ENCODE assay signal across 27 cellular contexts in the genomic region with DNA sequence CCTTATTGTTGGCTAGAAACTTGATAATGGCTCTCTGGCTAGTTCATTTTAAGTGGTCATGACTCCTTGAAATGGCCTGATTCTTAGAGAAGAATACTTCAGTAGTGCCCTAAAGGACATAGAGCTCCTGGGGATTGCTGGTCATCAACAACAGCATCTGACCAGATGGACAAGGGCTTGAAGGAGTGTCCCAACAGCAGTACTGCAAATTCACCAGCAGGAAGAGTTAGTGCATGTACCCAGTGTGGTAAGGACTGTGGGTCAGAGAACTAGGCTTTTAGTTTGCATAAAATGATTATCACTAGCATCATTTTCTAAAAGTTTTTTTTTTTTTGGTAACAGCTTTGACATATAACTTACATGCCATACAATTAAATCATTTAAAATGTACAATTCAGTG. TPM values are rescaled to one million over a fixed set of nuclear protein-coding genes. Genes with fewer than 3 reads are reported as not detected.
DNase-seq lines count a peak whose midpoint lies in the region; ATAC-seq, FAIRE-seq and TF ChIP-seq lines count a peak whose summit lies in the region.
"Had no signal": no experiment of that assay in that cellular context is flagged by ENCODE, and none has a peak within 500 bp of the region (broad histone marks: within the 10 kb centered on the region; RNA-seq: fewer than 3 reads in every experiment).

No MANE protein-coding gene starts in this region.

- H3K79me1 ChIP-seq in H1 (ENCODE audit: low read depth, low read length) = no peaks in the 10 kb centered on the region

- H3K9me3 Mint-ChIP-seq in GM23338 = no peaks in the 10 kb centered on the region
- H3K9me3 Mint-ChIP-seq in activated CD8-positive, alpha-beta T cell treated with anti-CD3 and anti-CD28 coated beads, Interleukin-2, amount 10 ng/mL, durations not matched to agents 7 days and 5 days (ENCODE audit: insufficient read depth) = no peaks in the 10 kb centered on the region
- H3K9me3 Mint-ChIP-seq: brain; T-helper 2 cell treated with Interferon-gamma antibody and Interleukin-4, amounts not matched to agents 5 μg/mL and 100 μg/mL, for 36 hours had no signal

- ATAC-seq in GM23338 (peak; percentile 92), Panc1 (peak; percentile 83), heart left ventricle (no peak), HG02938 (IDR thresholded peaks at IDR 0.05; ENCODE audit: unreplicated experiment) (no peak)
- ATAC-seq in activated CD8-positive, alpha-beta T cell treated with anti-CD3 and anti-CD28 coated beads, Interleukin-2, amount 10 ng/mL, durations not matched to agents 7 days and 5 days = no peak
- ATAC-seq: psoas muscle, upper lobe of right lung had no signal

- peak in 1 of 2 experiments; percentile 44; a peak in 3 of 4 replicates for TF ChIP-seq CTCF in GM23338 (conservative IDR thresholded peaks at IDR 0.05; ENCODE audit: low read depth in 2 of 2)
- TF ChIP-seq CTCF in Panc1 (IDR thresholded peaks at IDR 0.05) = no peak
- TF ChIP-seq CTCF in H1 (IDR thresholded peaks at IDR 0.05; ENCODE audit: control extremely low read depth in 1 of 3, insufficient read depth in 1 of 3, low read depth in 1 of 3, low read length in 3 of 3) = peak in 2 of 3 experiments; percentile 29 to 58; a peak in 1 of 4 replicates
- peak; percentile 5 for TF ChIP-seq CTCF in osteoblast (IDR thresholded peaks at IDR 0.05; ENCODE audit: extremely low read depth, low read depth, low read length)
- no peak for TF ChIP-seq CTCF in heart left ventricle (IDR thresholded peaks at IDR 0.05)

- H3K79me2 ChIP-seq in GM23338 (replicated peaks; ENCODE audit: insufficient read depth) (no peaks in the 10 kb centered on the region), H1 (ENCODE audit: control insufficient read depth in 1 of 2, insufficient read depth in 2 of 2, low read length in 2 of 2) (no peaks in the 10 kb centered on the region), osteoblast (ENCODE audit: insufficient read depth, low read length) (no peaks in the 10 kb centered on the region)

- H2BK120ac ChIP-seq in H1 (replicated peaks; ENCODE audit: low read depth, low read length) = no peak overlapping the region

- H3K23me2 ChIP-seq in H1 (ENCODE audit: low read depth, low read length) = no peaks in the 10 kb centered on the region

- no peaks in the 10 kb centered on the region for H3K36me3 Mint-ChIP-seq in GM23338 (ENCODE audit: low read depth)
- no peaks in the 10 kb centered on the region for H3K36me3 Mint-ChIP-seq in activated CD8-positive, alpha-beta T cell treated with anti-CD3 and anti-CD28 coated beads, Interleukin-2, amount 10 ng/mL, durations not matched to agents 7 days and 5 days (ENCODE audit: low read depth)
- H3K36me3 Mint-ChIP-seq: activated naive CD8-positive, alpha-beta T cell had no signal

- H4K91ac ChIP-seq in H1 (replicated peaks; ENCODE audit: insufficient read length, low read length) = no peak overlapping the region

- intact Hi-C loops in Panc1 (cut with micrococcal nuclease; ENCODE audit: unreplicated experiment) = no loop called here
- intact Hi-C loops in heart left ventricle (cut with DNase I) = no loop called here

- no peak overlapping the region for H2AFZ ChIP-seq in GM23338
- H2AFZ ChIP-seq in H1 (ENCODE audit: low read length) = no peak overlapping the region
- no peak overlapping the region for H2AFZ ChIP-seq in osteoblast (ENCODE audit: low read length)

- H3K36me3 ChIP-seq in GM23338 (ENCODE audit: insufficient read depth) (no peaks in the 10 kb centered on the region), Panc1 (ENCODE audit: control insufficient read depth, insufficient read depth, low read length) (no peaks in the 10 kb centered on the region), H1 (ENCODE audit: control insufficient read depth in 2 of 4, insufficient read depth in 4 of 4, low read length in 3 of 4) (no peaks in the 10 kb centered on the region), osteoblast (ENCODE audit: insufficient read depth, low read length) (no peaks in the 10 kb centered on the region), heart left ventricle (no peaks in the 10 kb centered on the region)
- H3K36me3 ChIP-seq: colonic mucosa, SJCRH30, stomach, upper lobe of right lung had no signal

- TF ChIP-seq EP300 in H1 (IDR thresholded peaks at IDR 0.05; ENCODE audit: borderline replicate concordance in 1 of 2, low read depth in 2 of 2, low read length in 2 of 2) = no peak

- H3K27me3 Mint-ChIP-seq in GM23338 (ENCODE audit: insufficient read depth, low read depth, poor library complexity) = no peaks in the 10 kb centered on the region
- no peaks in the 10 kb centered on the region for H3K27me3 Mint-ChIP-seq in activated CD8-positive, alpha-beta T cell treated with anti-CD3 and anti-CD28 coated beads, Interleukin-2, amount 10 ng/mL, durations not matched to agents 7 days and 5 days (ENCODE audit: low read depth)
- H3K27me3 Mint-ChIP-seq: brain had no signal

- no peak overlapping the region for H3K4me2 ChIP-seq in GM23338
- H3K4me2 ChIP-seq in H1 (ENCODE audit: insufficient read depth in 1 of 2, low read depth in 2 of 2, low read length in 2 of 2) = no peak overlapping the region
- H3K4me2 ChIP-seq in osteoblast (ENCODE audit: insufficient read depth, low read length) = no peak overlapping the region
- H3K4me2 ChIP-seq: smooth muscle cell had no signal

- BruUV-seq in Panc1 (replicated peaks; lab: Mats Ljungman, UMichigan) = no TSS peak

- H4K20me1 ChIP-seq in GM23338 (replicated peaks; ENCODE audit: insufficient read depth) = no peaks in the 10 kb centered on the region
- no peaks in the 10 kb centered on the region for H4K20me1 ChIP-seq in H1 (replicated peaks in 1 of 2; ENCODE audit: control insufficient read depth in 1 of 2, insufficient read depth in 2 of 2, low read length in 2 of 2)
- H4K20me1 ChIP-seq in osteoblast (ENCODE audit: insufficient read depth, low read length) = no peaks in the 10 kb centered on the region

- H3K4me3 Mint-ChIP-seq in GM23338 = no peak overlapping the region
- H3K4me3 Mint-ChIP-seq in activated CD8-positive, alpha-beta T cell treated with anti-CD3 and anti-CD28 coated beads, Interleukin-2, amount 10 ng/mL, durations not matched to agents 7 days and 5 days = no peak overlapping the region
- H3K4me3 Mint-ChIP-seq: activated naive CD8-positive, alpha-beta T cell; brain; T-helper 2 cell treated with Interferon-gamma antibody and Interleukin-4, amounts not matched to agents 5 μg/mL and 100 μg/mL, for 36 hours had no signal

- H3K56ac ChIP-seq in H1 (replicated peaks; ENCODE audit: insufficient read length, low read depth, low read length) = no peak overlapping the region

- no peak overlapping the region for H2BK15ac ChIP-seq in H1 (ENCODE audit: low read length)

- no peaks in the 10 kb centered on the region; the same call in 1 of the 2 replicates for H3K9me2 ChIP-seq in GM23338 (ENCODE audit: insufficient read depth)

- no peak overlapping the region for H4K5ac ChIP-seq in H1 (ENCODE audit: insufficient read length, low read depth, low read length)

- FAIRE-seq in H1 (lab: Jason Lieb, UNC) = peak; percentile 62
- FAIRE-seq: frontal cortex had no signal

- in situ Hi-C loops in Panc1 (cut with HindIII; ENCODE audit: low pct_unique_long_range_greater_than_20kb, low sequenced_read_pairs) = no loop called here

- TF ChIP-seq RAD21 in H1 (IDR thresholded peaks at IDR 0.05 in 1 of 2, conservative IDR thresholded peaks at IDR 0.05 in 1 of 2; ENCODE audit: low read depth in 2 of 2, low read length in 2 of 2) = peak in 1 of 2 experiments; percentile 14; a peak in 2 of 4 replicates

- no peak overlapping the region for H3K27ac Mint-ChIP-seq in GM23338
- H3K27ac Mint-ChIP-seq in activated CD8-positive, alpha-beta T cell treated with anti-CD3 and anti-CD28 coated beads, Interleukin-2, amount 10 ng/mL, durations not matched to agents 7 days and 5 days = no peak overlapping the region
- H3K27ac Mint-ChIP-seq: activated naive CD8-positive, alpha-beta T cell; brain; T-helper 2 cell treated with Interferon-gamma antibody and Interleukin-4, amounts not matched to agents 5 μg/mL and 100 μg/mL, for 36 hours had no signal

- no peak overlapping the region for H2AK5ac ChIP-seq in H1 (ENCODE audit: low read depth, low read length)

- no peak overlapping the region for H3K18ac ChIP-seq in H1 (ENCODE audit: extremely low read depth, low read length)

- H3K14ac ChIP-seq in H1 (ENCODE audit: insufficient read length) = no peak overlapping the region

- H3K9me3 ChIP-seq in Panc1 (ENCODE audit: control insufficient read depth, insufficient read depth, low read depth, low read length) = no peaks in the 10 kb centered on the region
- H3K9me3 ChIP-seq in H1 (ENCODE audit: insufficient read depth in 2 of 2, low read depth in 1 of 2, low read length in 1 of 2) = no peaks in the 10 kb centered on the region
- no peaks in the 10 kb centered on the region for H3K9me3 ChIP-seq in osteoblast (ENCODE audit: low read depth, low read length)
- no peaks in the 10 kb centered on the region for H3K9me3 ChIP-seq in heart left ventricle
- H3K9me3 ChIP-seq: colonic mucosa, psoas muscle, SJCRH30, stomach, upper lobe of right lung had no signal

- no peak for TF ChIP-seq POLR2A in H1 (IDR thresholded peaks at IDR 0.05; ENCODE audit: control extremely low read depth in 1 of 2, low read depth in 2 of 2, low read length in 2 of 2)
- no peak for TF ChIP-seq POLR2A in heart left ventricle (IDR thresholded peaks at IDR 0.05)

- no peak overlapping the region for H2BK20ac ChIP-seq in H1 (ENCODE audit: low read length)

- H3K4me1 Mint-ChIP-seq in GM23338 = 0 out of 3 replicates have a peak, but pooled peaks cover 2% of the 10 kb centered on the region
- H3K4me1 Mint-ChIP-seq in activated CD8-positive, alpha-beta T cell treated with anti-CD3 and anti-CD28 coated beads, Interleukin-2, amount 10 ng/mL, durations not matched to agents 7 days and 5 days (ENCODE audit: low read depth) = no peaks in the 10 kb centered on the region
- H3K4me1 Mint-ChIP-seq: brain had no signal

- no peak overlapping the region for H3K23ac ChIP-seq in H1 (ENCODE audit: insufficient read length)

- H2BK5ac ChIP-seq in H1 (ENCODE audit: low read depth, low read length) = no peak overlapping the region

- H3K27me3 ChIP-seq in GM23338 (ENCODE audit: insufficient read depth) (no peaks in the 10 kb centered on the region), Panc1 (ENCODE audit: control insufficient read depth, insufficient read depth, low read length) (no peaks in the 10 kb centered on the region), H1 (replicated peaks in 1 of 4; ENCODE audit: control insufficient read depth in 3 of 4, extremely low read depth in 1 of 4, insufficient read depth in 3 of 4, low read length in 3 of 4) (no peaks in the 10 kb centered on the region), osteoblast (ENCODE audit: insufficient read depth, low read length) (no peaks in the 10 kb centered on the region), heart left ventricle (no peaks in the 10 kb centered on the region)
- H3K27me3 ChIP-seq: colonic mucosa, SJCRH30, stomach, upper lobe of right lung had no signal

- no peaks in the 10 kb centered on the region for H3F3A ChIP-seq in GM23338 (replicated peaks; ENCODE audit: low read depth)

- no peak overlapping the region for H2BK12ac ChIP-seq in H1 (ENCODE audit: low read depth, low read length)

- H3K27ac ChIP-seq in GM23338 (ENCODE audit: low read depth) (no peak overlapping the region), Panc1 (ENCODE audit: low read length) (no peak overlapping the region), H1 (ENCODE audit: low read depth, low read length) (no peak overlapping the region), osteoblast (ENCODE audit: low read depth, low read length) (no peak overlapping the region), heart left ventricle (no peak overlapping the region)
- H3K27ac ChIP-seq: colonic mucosa, psoas muscle, SJCRH30, stomach, upper lobe of right lung had no signal

- H3K4ac ChIP-seq in H1 (replicated peaks; ENCODE audit: insufficient read length, low read depth, low read length) = no peak overlapping the region

- POLR2A ChIA-PET in Panc1 (lab: Charles Lee) (interaction anchor here (0.6 kb wide), 1 partner anchor 132 kb away, joined by 6 read pairs; no protein-coding TSS in a partner anchor), H1 (lab: Charles Lee; ENCODE audit: partially characterized antibody) (interaction anchor here (0.7 to 1.8 kb wide), 4 partner anchors 10 to 42 kb away, joined by 3 to 9 read pairs (median 4); partner anchors contain the start of gene CUL5)
- POLR2A ChIA-PET in activated CD8-positive, alpha-beta T cell treated with anti-CD3 and anti-CD28 coated beads, Interleukin-2, amount 10 ng/mL, durations not matched to agents 7 days and 5 days (lab: Charles Lee) = no interaction called here

- DNase-seq in GM23338 (ENCODE audit: low spot score) (peak; percentile 61), Panc1 (ENCODE audit: low read depth, low spot score) (no peak), H1 (ENCODE audit: low read depth in 1 of 2, low spot score in 2 of 2) (no peak), osteoblast (ENCODE audit: insufficient read length, low spot score, missing footprints) (no peak), heart left ventricle (no peak), kidney glomerular epithelial cell (lab: John Stamatoyannopoulos, UW) (no peak)
- DNase-seq in activated CD8-positive, alpha-beta T cell treated with anti-CD3 and anti-CD28 coated beads, Interleukin-2, amount 10 ng/mL, durations not matched to agents 7 days and 5 days = no peak
- DNase-seq: activated CD4-positive, CD25-positive, alpha-beta regulatory T cell; activated T-cell treated with anti-CD3 and anti-CD28 coated beads, Interleukin-2, amount 50 U/mL, for 48 hours; colonic mucosa; COR-L47; Karpas-422; NCI-H1105 treated with DMSO at 0.1 percent for 48 hours; NCI-H2107; NCI-H510A treated with DMSO at 0.1 percent for 48 hours; OCI-M1; psoas muscle; SJCRH30; stimulated activated CD4-positive, alpha-beta T cell treated with anti-CD3 and anti-CD28 coated beads, Interleukin-4, amount 100 ng/mL, for 24 hours; stomach; upper lobe of right lung had no signal

- H3K9ac ChIP-seq in H1 (replicated peaks in 1 of 4; ENCODE audit: extremely low read depth in 1 of 4, low read depth in 3 of 4, low read length in 3 of 4) = no peak overlapping the region

- H3K4me3 ChIP-seq in GM23338 (no peak overlapping the region), Panc1 (ENCODE audit: low read depth in 2 of 2, low read length in 2 of 2) (no peak overlapping the region), H1 (ENCODE audit: extremely low read depth in 1 of 4, insufficient read depth in 2 of 4, low read depth in 3 of 4, low read length in 4 of 4) (no peak overlapping the region), osteoblast (ENCODE audit: insufficient read depth, low read length) (no peak overlapping the region), heart left ventricle (no peak overlapping the region)
- H3K4me3 ChIP-seq: colonic mucosa, psoas muscle, SJCRH30, smooth muscle cell, stomach, upper lobe of right lung had no signal

- CTCF ChIA-PET in Panc1 (lab: Charles Lee) = interaction anchor here (0.6 kb wide), 1 partner anchor 52 kb away, joined by 3 read pairs; no protein-coding TSS in a partner anchor
- CTCF ChIA-PET in H1 (lab: Charles Lee; ENCODE audit: partially characterized antibody) = interaction anchor here (0.5 to 2.2 kb wide), 18 partner anchors 9 to 246 kb away, joined by 3 to 18 read pairs (median 4); partner anchors contain the start of gene CUL5
- CTCF ChIA-PET in activated CD8-positive, alpha-beta T cell treated with anti-CD3 and anti-CD28 coated beads, Interleukin-2, amount 10 ng/mL, durations not matched to agents 7 days and 5 days (lab: Charles Lee) = interaction anchor here (0.5 to 1.3 kb wide), 3 partner anchors 40 to 421 kb away, joined by 3 read pairs; partner anchors contain the start of gene CUL5

- H3K4me1 ChIP-seq in GM23338 (ENCODE audit: insufficient read depth) (no peaks in the 10 kb centered on the region; the same call in 1 of the 2 replicates), Panc1 (ENCODE audit: control insufficient read depth, insufficient read depth, low read length) (no peaks in the 10 kb centered on the region), H1 (replicated peaks in 1 of 4; ENCODE audit: control insufficient read depth in 3 of 4, insufficient read depth in 4 of 4, low read length in 3 of 4) (peaks cover 0 to 4% (median 0%) of the 10 kb centered on the region in 4 experiments; a peak in 1 of 7 replicates), osteoblast (ENCODE audit: insufficient read depth, low read length) (no peaks in the 10 kb centered on the region), heart left ventricle (no peaks in the 10 kb centered on the region)
- H3K4me1 ChIP-seq: colonic mucosa, psoas muscle, SJCRH30, stomach, upper lobe of right lung had no signal

- no peak overlapping the region for H4K8ac ChIP-seq in H1 (ENCODE audit: extremely low read depth, insufficient read depth, low read length)

RNA-seq across cellular contexts. Expression of gene CUL5, which starts 39.5 kb away (rescaled TPM):
- 23.2 and 26.0 TPM in 2 replicates for total RNA-seq in GM23338 (2014; rRNA removed; shearing (Covaris generic))
- polyA plus RNA-seq in GM23338 (2016; fragmentation: Nextera tagmentation; extraction: Ambion mirVana) (31.5 and 40.9 TPM in 2 replicates), H1 (2011; rRNA removed) (4.9 and 9.8 TPM in 2 replicates), heart left ventricle (10 to 100 TPM in 1 of 2 donors, 1 to 10 TPM in 1; 6.0 to 12.1 TPM)
- total RNA-seq in Panc1 (2021; ENCODE audit: unreplicated experiment) (56.5 TPM), osteoblast (44.5 and 45.2 TPM in 2 replicates), heart left ventricle (10 to 100 TPM; 22.0 to 46.0 (median 36.8) TPM)
- polyA plus RNA-seq in Panc1 (2012; ENCODE audit: insufficient read length) = 29.7 TPM
- total RNA-seq in H1 (2021; fragmentation: NEBNext Ultra II Directional; extraction: Animal tissue kit (Norgen Biotek cat#: 25700)) = 31.8 and 32.0 TPM in 2 replicates
- 8.3 TPM for polyA plus RNA-seq in H1 (2011; cell fraction: cytosol; rRNA removed)
- 14.2 TPM for polyA plus RNA-seq in H1 (2011; cell fraction: nucleus; rRNA removed)
- polyA plus RNA-seq in H1 (2012, experiment 1 of 2) = 9.8 to 15.7 TPM (median 13.0 TPM) in 4 replicates
- polyA plus RNA-seq in H1 (2012, experiment 2 of 2) = 0.68 TPM
- polyA plus RNA-seq in H1 (2013, experiment 1 of 2) = 13.4 TPM
- polyA plus RNA-seq in H1 (2013, experiment 2 of 2) = 12.6 TPM
- 18.0 and 18.6 TPM in 2 replicates for polyA minus RNA-seq in H1 (2011; rRNA and poly(A)+ RNA removed)
- 20.5 TPM for polyA minus RNA-seq in H1 (2011; cell fraction: cytosol; rRNA and poly(A)+ RNA removed)
- 60.6 TPM for polyA minus RNA-seq in H1 (2011; cell fraction: nucleus; rRNA and poly(A)+ RNA removed)
- total RNA-seq in activated CD8-positive, alpha-beta T cell treated with anti-CD3 and anti-CD28 coated beads, Interleukin-2, amount 10 ng/mL, durations not matched to agents 7 days and 5 days = 10 to 100 TPM; 29.7 to 31.3 TPM

RNA-seq across cellular contexts. Expression of gene RAB39A, which starts 41.0 kb away (rescaled TPM):
- 26.3 and 32.5 TPM in 2 replicates for total RNA-seq in GM23338 (2014; rRNA removed; shearing (Covaris generic))
- polyA plus RNA-seq in GM23338 (2016; fragmentation: Nextera tagmentation; extraction: Ambion mirVana) (3.6 and 4.5 TPM in 2 replicates), H1 (2011; rRNA removed) (6.2 and 7.1 TPM in 2 replicates), heart left ventricle (under 1 TPM in 1 of 2 donors, not detected in 1; 0.19 TPM)
- total RNA-seq in Panc1 (2021; ENCODE audit: unreplicated experiment) (3.3 TPM), osteoblast (not detected in 2 replicates), heart left ventricle (1 to 10 TPM in 2 of 9 donors, under 1 TPM in 6, not detected in 1; 0.20 to 4.7 (median 0.34) TPM)
- polyA plus RNA-seq in Panc1 (2012; ENCODE audit: insufficient read length) = 1.9 TPM
- total RNA-seq in H1 (2021; fragmentation: NEBNext Ultra II Directional; extraction: Animal tissue kit (Norgen Biotek cat#: 25700)) = 17.9 and 19.1 TPM in 2 replicates
- 7.5 TPM for polyA plus RNA-seq in H1 (2011; cell fraction: cytosol; rRNA removed)
- polyA plus RNA-seq in H1 (2011; cell fraction: nucleus; rRNA removed) = 8.9 TPM
- 5.2 to 12.7 TPM (median 7.8 TPM) in 4 replicates for polyA plus RNA-seq in H1 (2012, experiment 1 of 2)
- polyA plus RNA-seq in H1 (2012, experiment 2 of 2) = 2.5 TPM
- polyA plus RNA-seq in H1 (2013, experiment 1 of 2) = 8.4 TPM
- 8.6 TPM for polyA plus RNA-seq in H1 (2013, experiment 2 of 2)
- polyA minus RNA-seq in H1 (2011; rRNA and poly(A)+ RNA removed) = 11.5 and 17.2 TPM in 2 replicates
- 15.8 TPM for polyA minus RNA-seq in H1 (2011; cell fraction: cytosol; rRNA and poly(A)+ RNA removed)
- polyA minus RNA-seq in H1 (2011; cell fraction: nucleus; rRNA and poly(A)+ RNA removed) = 29.2 TPM
- total RNA-seq in activated CD8-positive, alpha-beta T cell treated with anti-CD3 and anti-CD28 coated beads, Interleukin-2, amount 10 ng/mL, durations not matched to agents 7 days and 5 days = under 1 TPM in 1 of 2 experiments, not detected in 1; 0.18 TPM
- total RNA-seq: smooth muscle cell had no signal
- polyA plus RNA-seq: smooth muscle cell had no signal

Comparison
In these comparisons a context has a peak if more than half of its experiments do, and no peak if none do; other contexts are left out.
1. ATAC-seq: peak in GM23338 (single experiment) and Panc1 (single experiment); none in heart left ventricle (0 of 4), HG02938 (single experiment) and activated CD8-positive, alpha-beta T cell treated with anti-CD3 and anti-CD28 coated beads, Interleukin-2, amount 10 ng/mL, durations not matched to agents 7 days and 5 days (single experiment).
2. CTCF ChIP-seq: peak in H1 (2 of 3) and osteoblast (single experiment); none in Panc1 (single experiment) and heart left ventricle (0 of 12).